Comparison of ENCODE assay signal across 8 cellular contexts in genomic region chr11:10807629-10808552, GRCh38. TPM values are rescaled to one million over a fixed set of nuclear protein-coding genes. Genes with fewer than 3 reads are reported as not detected.
DNase-seq lines count a peak whose midpoint lies in the region; ATAC-seq and TF ChIP-seq lines count a peak whose summit lies in the region.

No MANE protein-coding gene starts in this region.

- H3K4me3 ChIP-seq in CD4-positive, CD25-positive, alpha-beta regulatory T cell (ENCODE audit: low read depth, low read length): peak overlapping the region; percentile 98
- peak overlapping the region; percentile 96 for H3K4me3 ChIP-seq in lower lobe of right lung

- H3K4me1 ChIP-seq in CD4-positive, CD25-positive, alpha-beta regulatory T cell (ENCODE audit: control insufficient read depth, insufficient read depth, low read length, poor library complexity, severe bottlenecking): peaks cover 54% of the 10 kb centered on the region
- peaks cover 43% of the 10 kb centered on the region for H3K4me1 ChIP-seq in lower lobe of right lung

- peaks cover 30 to 61% (median 46%) of the 10 kb centered on the region in 4 donors for H3K4me1 Mint-ChIP-seq in CD4-positive, CD25-positive, alpha-beta regulatory T cell

- peak overlapping the region; percentile 98 to 99 (median 99) for H3K27ac Mint-ChIP-seq in CD4-positive, CD25-positive, alpha-beta regulatory T cell

- intact Hi-C loops in lower lobe of right lung (cut with DNase I): loop anchor here (10.0 kb wide), 1 partner anchor 47 kb away; the partner anchor contains the start of gene ZBED5

- no peak for TF ChIP-seq CTCF in lower lobe of right lung (IDR thresholded peaks at IDR 0.05)

- peak; percentile 40 to 57 (median 41) for DNase-seq in CD4-positive, CD25-positive, alpha-beta regulatory T cell
- DNase-seq in M059J (ENCODE audit: low read depth): peak; percentile 58
- DNase-seq in activated CD4-positive, alpha-beta T cell treated with anti-CD3 and anti-CD28 coated beads, Interleukin-2, amount 50 U/mL, for 4 hours: peak; percentile 27 to 41
- peak; percentile 70 for DNase-seq in ecto neural progenitor cell (ENCODE audit: low spot score)
- peak; percentile 79 for DNase-seq in lower lobe of right lung
- peak in 2 of 3 donors; percentile 11 to 28 for DNase-seq in stimulated activated CD4-positive, alpha-beta T cell treated with anti-CD3 and anti-CD28 coated beads, TNF-alpha, amount 100 ng/mL, for 1 hour (ENCODE audit: low read depth in 3 of 3, low spot score in 1 of 3)
- DNase-seq in HPDE6-E6E7 (ENCODE audit: extremely low spot score): no peak

- peaks cover 7% of the 10 kb centered on the region for H3K27me3 Mint-ChIP-seq in CD4-positive, CD25-positive, alpha-beta regulatory T cell

- H3K27ac ChIP-seq in CD4-positive, CD25-positive, alpha-beta regulatory T cell (ENCODE audit: insufficient read depth, low read length, poor library complexity, severe bottlenecking): peak overlapping the region; percentile 95
- peak overlapping the region; percentile 100 for H3K27ac ChIP-seq in lower lobe of right lung

- peaks cover 35% of the 10 kb centered on the region for H3K36me3 ChIP-seq in CD4-positive, CD25-positive, alpha-beta regulatory T cell (ENCODE audit: control insufficient read depth, insufficient read depth, low read length)
- peaks cover 48% of the 10 kb centered on the region for H3K36me3 ChIP-seq in lower lobe of right lung

- peak overlapping the region; percentile 97 to 99 (median 98) for H3K4me3 Mint-ChIP-seq in CD4-positive, CD25-positive, alpha-beta regulatory T cell

- H3K9me3 ChIP-seq in CD4-positive, CD25-positive, alpha-beta regulatory T cell (ENCODE audit: control insufficient read depth in 2 of 2, low read length in 2 of 2): no peaks in the 10 kb centered on the region
- H3K9me3 ChIP-seq in lower lobe of right lung: no peaks in the 10 kb centered on the region

- no peaks in the 10 kb centered on the region for H3K9me3 Mint-ChIP-seq in CD4-positive, CD25-positive, alpha-beta regulatory T cell

- no peak for ATAC-seq in CD4-positive, CD25-positive, alpha-beta regulatory T cell (ENCODE audit: low read depth in 2 of 2)
- ATAC-seq in GM21526 (IDR thresholded peaks at IDR 0.05; ENCODE audit: low FRiP score, unreplicated experiment) (peak; percentile 13), lower lobe of right lung (peak; percentile 39 to 49)

- peaks cover 36% of the 10 kb centered on the region for H3K36me3 Mint-ChIP-seq in CD4-positive, CD25-positive, alpha-beta regulatory T cell

- H3K27me3 ChIP-seq in CD4-positive, CD25-positive, alpha-beta regulatory T cell (ENCODE audit: control insufficient read depth, insufficient read depth, low read length): no peaks in the 10 kb centered on the region
- H3K27me3 ChIP-seq in lower lobe of right lung (ENCODE audit: low read depth): no peaks in the 10 kb centered on the region

RNA-seq across cellular contexts. Expression of gene EIF4G2, which starts 0.8 kb away (rescaled TPM):
- 839 TPM for total RNA-seq in CD4-positive, CD25-positive, alpha-beta regulatory T cell
- polyA plus RNA-seq in CD4-positive, CD25-positive, alpha-beta regulatory T cell: 100 to 1,000 TPM; 367 to 423 (median 413) TPM
- 566 and 782 TPM in 2 replicates for total RNA-seq in M059J (2014; rRNA removed; shearing (Covaris generic))
- 778 TPM for total RNA-seq in lower lobe of right lung

RNA-seq across cellular contexts. Expression of gene ZBED5, which starts 50.0 kb away (rescaled TPM):
- 62.6 TPM for total RNA-seq in CD4-positive, CD25-positive, alpha-beta regulatory T cell
- 10 to 100 TPM; 14.7 to 22.4 (median 18.0) TPM for polyA plus RNA-seq in CD4-positive, CD25-positive, alpha-beta regulatory T cell
- total RNA-seq in M059J (2014; rRNA removed; shearing (Covaris generic)): 42.6 and 43.9 TPM in 2 replicates
- total RNA-seq in lower lobe of right lung: 45.5 TPM

RNA-seq across cellular contexts. Expression of gene CTR9, which starts 56.8 kb away (rescaled TPM):
- total RNA-seq in CD4-positive, CD25-positive, alpha-beta regulatory T cell: 27.9 TPM
- 10 to 100 TPM; 45.4 to 52.2 (median 47.4) TPM for polyA plus RNA-seq in CD4-positive, CD25-positive, alpha-beta regulatory T cell
- total RNA-seq in M059J (2014; rRNA removed; shearing (Covaris generic)): 21.5 and 27.8 TPM in 2 replicates
- 30.2 TPM for total RNA-seq in lower lobe of right lung

Comparison
In these comparisons a context has a peak if more than half of its experiments do, and no peak if none do; other contexts are left out.
1. ATAC-seq: peak in GM21526 (single experiment) and lower lobe of right lung (2 of 2); none in CD4-positive, CD25-positive, alpha-beta regulatory T cell (0 of 2).